8 cellular contexts compared by ENCODE assay signal in genomic region chr13:95536629-95537241, GRCh38. TPM values are rescaled to one million over a fixed set of nuclear protein-coding genes. Genes with fewer than 3 reads are reported as not detected.
A peak's percentile ranks its signal among the peaks of the same experiment; 100 is the strongest.
DNase-seq lines count a peak whose midpoint lies in the region; ATAC-seq, FAIRE-seq and TF ChIP-seq lines count a peak whose summit lies in the region.

No MANE protein-coding gene starts in this region.

- peak; percentile 98 for FAIRE-seq in islet of Langerhans (lab: Jason Lieb, UNC)

- H3K27me3 Mint-ChIP-seq in CD14-positive monocyte (ENCODE audit: low read depth in 3 of 3) = peaks cover 0 to 3% (median 0%) of the 10 kb centered on the region in 3 donors

- ATAC-seq in HG03521 (IDR thresholded peaks at IDR 0.05; ENCODE audit: unreplicated experiment) (no peak), GM18517 (IDR thresholded peaks at IDR 0.05; ENCODE audit: unreplicated experiment) (no peak), GM21367 (IDR thresholded peaks at IDR 0.05; ENCODE audit: unreplicated experiment) (no peak)

- H3K27ac ChIP-seq in HL-60 (replicated peaks) = no peak overlapping the region

- intact Hi-C loops in CD14-positive monocyte (cut with micrococcal nuclease) = loop anchor here (5.0 to 10.0 kb wide), 3 partner anchors 128 to 298 kb away; no protein-coding TSS in a partner anchor

- H3K9me3 Mint-ChIP-seq in CD14-positive monocyte = peaks cover 0 to under 1% (median 0%) of the 10 kb centered on the region in 7 donors

- TF ChIP-seq CTCF in CD14-positive monocyte (IDR thresholded peaks at IDR 0.05) (peak; percentile 72), HL-60 (IDR thresholded peaks at IDR 0.05; ENCODE audit: insufficient read depth, low read length) (peak; percentile 8)

- no peak overlapping the region for H3K4me3 Mint-ChIP-seq in CD14-positive monocyte

- no peak for DNase-seq in CD14-positive monocyte (ENCODE audit: low spot score)
- DNase-seq in HL-60 (ENCODE audit: low read depth in 1 of 2, low spot score in 1 of 2) = no peak
- DNase-seq in SW 1271 (lab: John Stamatoyannopoulos, UW) = peak; percentile 17 to 35
- no peak for DNase-seq in NCI-H128 (lab: John Stamatoyannopoulos, UW; ENCODE audit: unreplicated experiment)

- H3K27ac Mint-ChIP-seq in CD14-positive monocyte = no peak overlapping the region

- H3K4me3 ChIP-seq in HL-60 (replicated peaks; ENCODE audit: insufficient read depth, low read length) = no peak overlapping the region

- peaks cover 12% of the 10 kb centered on the region for H3K4me1 Mint-ChIP-seq in CD14-positive monocyte

- H3K27me3 ChIP-seq in HL-60 (ENCODE audit: insufficient read depth, poor library complexity, severe bottlenecking) = no peaks in the 10 kb centered on the region

- no peaks in the 10 kb centered on the region for H3K36me3 Mint-ChIP-seq in CD14-positive monocyte

RNA-seq across cellular contexts. Expression of gene CLDN10, which starts 15.8 kb away (rescaled TPM):
- under 1 TPM in 1 of 2 donors, not detected in 1; 0.35 TPM for polyA plus RNA-seq in CD14-positive monocyte

Comparison
In these comparisons a context has a peak if more than half of its experiments do, and no peak if none do; other contexts are left out.
1. DNase-seq: peak in SW 1271 (2 of 2); none in CD14-positive monocyte (single experiment), HL-60 (0 of 2) and NCI-H128 (single experiment).